Comparison of ENCODE assay signal across 12 cellular contexts in the genomic region with DNA sequence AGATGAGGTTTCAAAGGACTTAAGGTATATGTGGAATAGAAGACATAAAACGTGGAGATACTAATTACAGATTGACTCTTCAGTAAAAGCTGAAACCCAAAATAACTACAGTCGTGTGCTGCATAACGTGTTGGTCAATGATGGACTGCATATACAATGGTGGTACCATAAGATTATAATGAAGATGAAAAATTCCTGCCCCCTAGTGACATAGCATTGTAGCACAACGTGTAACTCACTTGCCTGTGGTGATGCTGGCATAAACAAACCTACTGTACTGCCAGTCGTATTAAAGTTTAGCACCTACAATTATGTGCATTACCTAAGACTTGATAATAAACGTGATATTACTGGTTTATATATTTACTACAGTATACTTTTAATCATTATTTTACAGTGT.
DNase-seq lines count a peak whose midpoint lies in the region; ATAC-seq and TF ChIP-seq lines count a peak whose summit lies in the region.
"Had no signal": no experiment of that assay in that cellular context is flagged by ENCODE, and none has a peak within 500 bp of the region (broad histone marks: within the 10 kb centered on the region; RNA-seq: fewer than 3 reads in every experiment).

No MANE protein-coding gene starts in this region.

- H3K36me3 ChIP-seq in left ventricle myocardium inferior (no peaks in the 10 kb centered on the region), brain microvascular endothelial cell (replicated peaks) (no peaks in the 10 kb centered on the region)
- H3K36me3 ChIP-seq: adrenal gland, BLaER1 had no signal

- TF ChIP-seq CTCF in left ventricle myocardium inferior (IDR thresholded peaks at IDR 0.05; ENCODE audit: borderline replicate concordance): peak; percentile 24
- peak; percentile 24 for TF ChIP-seq CTCF in brain microvascular endothelial cell (IDR thresholded peaks at IDR 0.05; ENCODE audit: low read depth, low read length, missing control alignments)

- intact Hi-C loops in left ventricle myocardium inferior (cut with micrococcal nuclease) (no loop called here), Right ventricle myocardium superior (cut with DNase I) (no loop called here)

- H3K9me3 ChIP-seq in left ventricle myocardium inferior (replicated peaks): peaks cover 6% of the 10 kb centered on the region
- H3K9me3 ChIP-seq: adrenal gland, BLaER1 had no signal

- in situ Hi-C loops in brain microvascular endothelial cell (cut with HindIII; ENCODE audit: low pct_ligation_motif_present, low sequenced_read_pairs): no loop called here

- no peaks in the 10 kb centered on the region for H3K36me3 Mint-ChIP-seq in effector memory CD8-positive, alpha-beta T cell (ENCODE audit: insufficient read depth)

- no peak for ATAC-seq in Right ventricle myocardium superior (ENCODE audit: poor library complexity)
- peak; percentile 42 for ATAC-seq in HG03558 (IDR thresholded peaks at IDR 0.05; ENCODE audit: extremely low read depth, unreplicated experiment)
- ATAC-seq in effector memory CD8-positive, alpha-beta T cell (replicated peaks): no peak

- H3K4me3 Mint-ChIP-seq in effector memory CD8-positive, alpha-beta T cell: no peak overlapping the region

- H3K27ac Mint-ChIP-seq in effector memory CD8-positive, alpha-beta T cell: no peak overlapping the region

- no peak overlapping the region for H3K4me3 ChIP-seq in left ventricle myocardium inferior
- no peak overlapping the region for H3K4me3 ChIP-seq in brain microvascular endothelial cell (ENCODE audit: low read depth, low read length)
- H3K4me3 ChIP-seq: adrenal gland, BLaER1 had no signal

- H3K4me1 ChIP-seq in left ventricle myocardium inferior: no peaks in the 10 kb centered on the region
- H3K4me1 ChIP-seq: adrenal gland had no signal

- H3K27me3 ChIP-seq in left ventricle myocardium inferior (ENCODE audit: low read depth) (no peaks in the 10 kb centered on the region), brain microvascular endothelial cell (replicated peaks) (no peaks in the 10 kb centered on the region)
- H3K27me3 ChIP-seq: adrenal gland, BLaER1 had no signal

- no peaks in the 10 kb centered on the region for H3K27me3 Mint-ChIP-seq in effector memory CD8-positive, alpha-beta T cell

- no peaks in the 10 kb centered on the region for H3K9me3 Mint-ChIP-seq in effector memory CD8-positive, alpha-beta T cell

- no peaks in the 10 kb centered on the region for H3K4me1 Mint-ChIP-seq in effector memory CD8-positive, alpha-beta T cell (ENCODE audit: low read depth in 2 of 2)

- DNase-seq in left ventricle myocardium inferior (no peak), Right ventricle myocardium superior (no peak), brain microvascular endothelial cell (no peak), NCI-H2107 (lab: John Stamatoyannopoulos, UW) (no peak), activated T-cell treated with anti-CD3 and anti-CD28 coated beads for 4 hours (no peak), NCI-H187 (lab: John Stamatoyannopoulos, UW) (no peak)
- DNase-seq in effector memory CD8-positive, alpha-beta T cell: no peak
- DNase-seq: adrenal gland, NCI-H1694 treated with DMSO at 0.1 percent for 48 hours, occipital lobe had no signal

- H3K27ac ChIP-seq in left ventricle myocardium inferior (replicated peaks) (no peak overlapping the region), brain microvascular endothelial cell (no peak overlapping the region)
- H3K27ac ChIP-seq: adrenal gland, BLaER1 had no signal
